In the genomic region with DNA sequence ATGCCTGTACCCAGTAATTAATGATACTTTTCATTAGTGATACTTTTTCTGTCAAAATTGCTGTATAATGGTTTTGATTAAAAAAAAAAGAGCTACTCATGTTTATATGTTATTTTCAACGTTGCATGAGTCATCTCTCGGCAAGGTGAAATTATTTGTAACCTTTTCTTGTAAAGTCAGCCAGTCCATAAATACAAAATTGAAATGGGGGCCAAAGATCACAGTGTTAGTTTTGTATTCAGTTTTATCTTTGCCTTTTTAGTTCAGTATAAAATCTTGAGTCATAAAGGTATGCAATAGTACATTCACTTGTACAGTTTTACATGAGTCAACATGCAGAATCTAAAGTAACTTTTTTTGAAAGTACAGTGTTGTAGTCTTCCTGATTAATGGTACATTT, we compare ENCODE assay signal across 16 cellular contexts. TPM values are rescaled to one million over a fixed set of nuclear protein-coding genes. Genes with fewer than 3 reads are reported as not detected.
DNase-seq lines count a peak whose midpoint lies in the region; ATAC-seq and TF ChIP-seq lines count a peak whose summit lies in the region.
"Had no signal": no experiment of that assay in that cellular context is flagged by ENCODE, and none has a peak within 500 bp of the region (broad histone marks: within the 10 kb centered on the region; RNA-seq: fewer than 3 reads in every experiment).

No MANE protein-coding gene starts in this region.

- H3K9me3 ChIP-seq in skeletal muscle satellite cell (replicated peaks; ENCODE audit: low read length), result no peaks in the 10 kb centered on the region

- no peak for TF ChIP-seq CTCF in brain (conservative IDR thresholded peaks at IDR 0.05)
- TF ChIP-seq CTCF in foreskin keratinocyte (conservative IDR thresholded peaks at IDR 0.05), result no peak

- H3K27me3 ChIP-seq in foreskin keratinocyte, result no peaks in the 10 kb centered on the region
- H3K27me3 ChIP-seq in skeletal muscle satellite cell (ENCODE audit: control insufficient read depth, insufficient read depth, low read length), result no peaks in the 10 kb centered on the region

- peaks cover 16% of the 10 kb centered on the region for H3K27me3 Mint-ChIP-seq in brain

- H3K4me3 Mint-ChIP-seq in brain, result peak overlapping the region; percentile 88 to 100 (median 97)
- H3K4me3 Mint-ChIP-seq: memory B cell had no signal

- H3K4me1 ChIP-seq in foreskin keratinocyte, result peaks cover 51% of the 10 kb centered on the region
- peaks cover 42% of the 10 kb centered on the region for H3K4me1 ChIP-seq in skeletal muscle satellite cell (ENCODE audit: control insufficient read depth, insufficient read depth, low read length)

- H3K36me3 Mint-ChIP-seq in brain, result no peaks in the 10 kb centered on the region

- peak; percentile 38 for ATAC-seq in foreskin keratinocyte

- H3K9ac ChIP-seq in skeletal muscle satellite cell (ENCODE audit: low read depth, low read length), result no peak overlapping the region

- peak overlapping the region in 1 of 5 experiments; percentile 98 for H3K27ac Mint-ChIP-seq in brain
- H3K27ac Mint-ChIP-seq: memory B cell had no signal

- no peaks in the 10 kb centered on the region for H3K36me3 ChIP-seq in skeletal muscle satellite cell (ENCODE audit: insufficient read depth, low read length)

- DNase-seq in M059J (ENCODE audit: low read depth) (peak; percentile 62), foreskin keratinocyte (peak in 1 of 2 donors; percentile 71), inferior parietal cortex (ENCODE audit: extremely low spot score) (no peak), substantia nigra (lab: John Stamatoyannopoulos, UW) (no peak), NCI-H1436 (lab: John Stamatoyannopoulos, UW) (no peak)
- DNase-seq in activated CD8-positive, alpha-beta memory T cell treated with anti-CD3 and anti-CD28 coated beads for 24 hours, result no peak
- DNase-seq: activated CD4-positive, alpha-beta T cell treated with anti-CD3 and anti-CD28 coated beads, Interleukin-2, amount 50 U/mL, for 4 hours; activated naive CD4-positive, alpha-beta T cell; cerebellar nuclear complex; GF-D8; Kasumi-1; NCI-H2081 treated with DMSO at 0.1 percent for 48 hours; T-helper 1 cell had no signal

- peak overlapping the region; percentile 82 for H3K4me2 ChIP-seq in skeletal muscle satellite cell (ENCODE audit: low read length)

- peak overlapping the region; percentile 96 for H3K4me3 ChIP-seq in skeletal muscle satellite cell (ENCODE audit: low read length)

- H3K9me3 Mint-ChIP-seq in brain, result no peaks in the 10 kb centered on the region

- H3K27ac ChIP-seq in foreskin keratinocyte (no peak overlapping the region), substantia nigra (ENCODE audit: low read depth, low read length, poor library complexity, severe bottlenecking) (no peak overlapping the region)

- peaks cover 66% of the 10 kb centered on the region for H3K4me1 Mint-ChIP-seq in brain

RNA-seq across cellular contexts. Expression of a gene that starts 4.3 kb away (rescaled TPM):
- total RNA-seq in M059J (2014; rRNA removed; shearing (Covaris generic)), result 31.0 and 56.6 TPM in 2 replicates
- polyA plus RNA-seq in brain (ENCODE audit: insufficient read depth, low read depth, low replicate concordance), result 26.1 TPM
- 61.3 and 66.7 TPM in 2 replicates for total RNA-seq in foreskin keratinocyte
- polyA plus RNA-seq in foreskin keratinocyte, result 7.2 and 8.2 TPM in 2 replicates
- 43.0 and 53.2 TPM in 2 replicates for total RNA-seq in skeletal muscle satellite cell (2012; rRNA removed)

RNA-seq across cellular contexts. Expression of a gene that starts 15.4 kb away (rescaled TPM):
- 3.7 and 4.8 TPM in 2 replicates for total RNA-seq in M059J (2014; rRNA removed; shearing (Covaris generic))
- polyA plus RNA-seq in brain (ENCODE audit: insufficient read depth, low read depth, low replicate concordance) (8.6 TPM), foreskin keratinocyte (4.1 and 4.2 TPM in 2 replicates)
- 2.7 and 3.4 TPM in 2 replicates for total RNA-seq in foreskin keratinocyte
- 7.0 and 7.4 TPM in 2 replicates for total RNA-seq in skeletal muscle satellite cell (2012; rRNA removed)
